In genomic region chr3:119323401-119324107, GRCh38 we compare ENCODE assay signal across 8 cellular contexts. TPM values are rescaled to one million over a fixed set of nuclear protein-coding genes. Genes with fewer than 3 reads are reported as not detected.
A peak's percentile ranks its signal among the peaks of the same experiment; 100 is the strongest.
DNase-seq lines count a peak whose midpoint lies in the region; ATAC-seq and TF ChIP-seq lines count a peak whose summit lies in the region.

No MANE protein-coding gene starts in this region.

- H3K36me3 ChIP-seq in effector memory CD4-positive, alpha-beta T cell (ENCODE audit: control insufficient read depth, insufficient read depth, low read length), result no peaks in the 10 kb centered on the region
- H3K36me3 ChIP-seq in neuron (ENCODE audit: insufficient read depth, low read length), result no peaks in the 10 kb centered on the region

- ATAC-seq in HG03342 (IDR thresholded peaks at IDR 0.05; ENCODE audit: unreplicated experiment), result peak; percentile 19

- peaks cover 15% of the 10 kb centered on the region for H3K4me1 ChIP-seq in effector memory CD4-positive, alpha-beta T cell (ENCODE audit: control insufficient read depth, insufficient read depth, low read length, poor library complexity, severe bottlenecking)
- peaks cover 2% of the 10 kb centered on the region for H3K4me1 ChIP-seq in neuron (ENCODE audit: insufficient read depth, low read length)

- no peaks in the 10 kb centered on the region for H3K9me3 ChIP-seq in effector memory CD4-positive, alpha-beta T cell (ENCODE audit: control insufficient read depth, low read length)
- no peaks in the 10 kb centered on the region for H3K9me3 ChIP-seq in neuron (ENCODE audit: low read length)

- peak overlapping the region; percentile 72 for H3K4me3 ChIP-seq in AG10803 (ENCODE audit: low read length)
- H3K4me3 ChIP-seq in effector memory CD4-positive, alpha-beta T cell (ENCODE audit: insufficient read depth, low read depth, low read length, poor library complexity, severe bottlenecking), result peak overlapping the region; percentile 70
- peak overlapping the region; percentile 54 for H3K4me3 ChIP-seq in neuron (ENCODE audit: low read length)

- DNase-seq in AG10803 (ENCODE audit: low read depth), result no peak
- peak; percentile 28 for DNase-seq in GM19238 (ENCODE audit: insufficient read length, low spot score)
- DNase-seq in T-helper 1 cell, result peak in 4 of 5 donors; percentile 31 to 49 (median 43)
- peak in 1 of 3 donors; percentile 49 for DNase-seq in effector memory CD4-positive, alpha-beta T cell
- no peak for DNase-seq in ecto neural progenitor cell (ENCODE audit: low spot score)
- DNase-seq in SK-N-DZ (ENCODE audit: low spot score), result no peak

- H3K27me3 ChIP-seq in effector memory CD4-positive, alpha-beta T cell (replicated peaks; ENCODE audit: control insufficient read depth, insufficient read depth, low read length, poor library complexity, severe bottlenecking), result no peaks in the 10 kb centered on the region
- H3K27me3 ChIP-seq in neuron (ENCODE audit: insufficient read depth, low read length), result no peaks in the 10 kb centered on the region

- TF ChIP-seq CTCF in AG10803 (conservative IDR thresholded peaks at IDR 0.05; ENCODE audit: low read length), result no peak

- H2AFZ ChIP-seq in neuron (ENCODE audit: low read depth, low read length), result peak overlapping the region; percentile 60

- H3K27ac ChIP-seq in effector memory CD4-positive, alpha-beta T cell (ENCODE audit: insufficient read depth, low read length, poor library complexity, severe bottlenecking), result peak overlapping the region; percentile 88

RNA-seq across cellular contexts. Expression of gene ARHGAP31, which starts 29.4 kb away (rescaled TPM):
- polyA plus RNA-seq in SK-N-DZ (2014; cell fraction: cytosol; rRNA removed), result 0.02 TPM in 1 of 2 replicates, not detected in the other
- not detected in 2 replicates for polyA plus RNA-seq in SK-N-DZ (2014; cell fraction: nucleus; rRNA removed)

Comparison
In these comparisons a context has a peak if more than half of its experiments do, and no peak if none do; other contexts are left out.
1. DNase-seq: peak in GM19238 (single experiment) and T-helper 1 cell (4 of 5); none in AG10803 (single experiment), ecto neural progenitor cell (single experiment) and SK-N-DZ (single experiment).
2. Peak in every context shown above with its lines, with median percentiles within 50 percentile points of each other: H3K4me3 ChIP-seq.